Comparison of ENCODE assay signal across 1 cellular context in genomic region chr3:154132777-154133375, GRCh38.
A peak's percentile ranks its signal among the peaks of the same experiment; 100 is the strongest.
TF ChIP-seq lines count a peak whose summit lies in the region.

No MANE protein-coding gene starts in this region.

TF ChIP-seq in HEK293, 187 proteins besides CTCF, POLR2A, EP300 and RAD21 (continued from another document and continues in another):
- TF ChIP-seq, protein P1, sequence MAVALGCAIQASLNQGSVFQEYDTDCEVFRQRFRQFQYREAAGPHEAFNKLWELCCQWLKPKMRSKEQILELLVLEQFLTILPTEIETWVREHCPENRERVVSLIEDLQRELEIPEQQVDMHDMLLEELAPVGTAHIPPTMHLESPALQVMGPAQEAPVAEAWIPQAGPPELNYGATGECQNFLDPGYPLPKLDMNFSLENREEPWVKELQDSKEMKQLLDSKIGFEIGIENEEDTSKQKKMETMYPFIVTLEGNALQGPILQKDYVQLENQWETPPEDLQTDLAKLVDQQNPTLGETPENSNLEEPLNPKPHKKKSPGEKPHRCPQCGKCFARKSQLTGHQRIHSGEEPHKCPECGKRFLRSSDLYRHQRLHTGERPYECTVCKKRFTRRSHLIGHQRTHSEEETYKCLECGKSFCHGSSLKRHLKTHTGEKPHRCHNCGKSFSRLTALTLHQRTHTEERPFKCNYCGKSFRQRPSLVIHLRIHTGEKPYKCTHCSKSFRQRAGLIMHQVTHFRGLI (tag by site-specific recombination; IDR thresholded peaks at IDR 0.05), result 0 out of 2 replicates have a peak, but pooled peaks have one; percentile 41
- no peak for TF ChIP-seq ZNF121 (tag by site-specific recombination; IDR thresholded peaks at IDR 0.05)
- TF ChIP-seq ZNF341 (tag by site-specific recombination; IDR thresholded peaks at IDR 0.05; ENCODE audit: low read depth), result no peak
- peak; percentile 82 for TF ChIP-seq ZSCAN30 (tag by site-specific recombination; IDR thresholded peaks at IDR 0.05)
- no peak for TF ChIP-seq ZNF239 (tag by site-specific recombination; IDR thresholded peaks at IDR 0.05)
- TF ChIP-seq, protein P2, sequence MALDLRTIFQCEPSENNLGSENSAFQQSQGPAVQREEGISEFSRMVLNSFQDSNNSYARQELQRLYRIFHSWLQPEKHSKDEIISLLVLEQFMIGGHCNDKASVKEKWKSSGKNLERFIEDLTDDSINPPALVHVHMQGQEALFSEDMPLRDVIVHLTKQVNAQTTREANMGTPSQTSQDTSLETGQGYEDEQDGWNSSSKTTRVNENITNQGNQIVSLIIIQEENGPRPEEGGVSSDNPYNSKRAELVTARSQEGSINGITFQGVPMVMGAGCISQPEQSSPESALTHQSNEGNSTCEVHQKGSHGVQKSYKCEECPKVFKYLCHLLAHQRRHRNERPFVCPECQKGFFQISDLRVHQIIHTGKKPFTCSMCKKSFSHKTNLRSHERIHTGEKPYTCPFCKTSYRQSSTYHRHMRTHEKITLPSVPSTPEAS (tag by site-specific recombination; IDR thresholded peaks at IDR 0.05), result no peak
- TF ChIP-seq ZNF302 (tag by site-specific recombination; IDR thresholded peaks at IDR 0.05; ENCODE audit: low read depth), result no peak
- TF ChIP-seq, protein P3, sequence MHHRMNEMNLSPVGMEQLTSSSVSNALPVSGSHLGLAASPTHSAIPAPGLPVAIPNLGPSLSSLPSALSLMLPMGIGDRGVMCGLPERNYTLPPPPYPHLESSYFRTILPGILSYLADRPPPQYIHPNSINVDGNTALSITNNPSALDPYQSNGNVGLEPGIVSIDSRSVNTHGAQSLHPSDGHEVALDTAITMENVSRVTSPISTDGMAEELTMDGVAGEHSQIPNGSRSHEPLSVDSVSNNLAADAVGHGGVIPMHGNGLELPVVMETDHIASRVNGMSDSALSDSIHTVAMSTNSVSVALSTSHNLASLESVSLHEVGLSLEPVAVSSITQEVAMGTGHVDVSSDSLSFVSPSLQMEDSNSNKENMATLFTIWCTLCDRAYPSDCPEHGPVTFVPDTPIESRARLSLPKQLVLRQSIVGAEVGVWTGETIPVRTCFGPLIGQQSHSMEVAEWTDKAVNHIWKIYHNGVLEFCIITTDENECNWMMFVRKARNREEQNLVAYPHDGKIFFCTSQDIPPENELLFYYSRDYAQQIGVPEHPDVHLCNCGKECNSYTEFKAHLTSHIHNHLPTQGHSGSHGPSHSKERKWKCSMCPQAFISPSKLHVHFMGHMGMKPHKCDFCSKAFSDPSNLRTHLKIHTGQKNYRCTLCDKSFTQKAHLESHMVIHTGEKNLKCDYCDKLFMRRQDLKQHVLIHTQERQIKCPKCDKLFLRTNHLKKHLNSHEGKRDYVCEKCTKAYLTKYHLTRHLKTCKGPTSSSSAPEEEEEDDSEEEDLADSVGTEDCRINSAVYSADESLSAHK (tag by site-specific recombination; IDR thresholded peaks at IDR 0.05), result peak; percentile 74
- TF ChIP-seq ZFP37 (tag by site-specific recombination; IDR thresholded peaks at IDR 0.05), result no peak
- TF ChIP-seq ZNF704 (tag by site-specific recombination; IDR thresholded peaks at IDR 0.05), result no peak
- TF ChIP-seq ZNF777 (tag by site-specific recombination; IDR thresholded peaks at IDR 0.05; ENCODE audit: borderline replicate concordance), result no peak
- peak; percentile 39; the same call in 1 of the 2 replicates for TF ChIP-seq ZNF692 (tag by site-specific recombination; IDR thresholded peaks at IDR 0.05)
- no peak for TF ChIP-seq ZNF362 (tag by site-specific recombination; IDR thresholded peaks at IDR 0.05)
- TF ChIP-seq SETDB1 (IDR thresholded peaks at IDR 0.05; ENCODE audit: insufficient read length, low read length), result no peak
- TF ChIP-seq ZBTB48 (tag by site-specific recombination; IDR thresholded peaks at IDR 0.05), result no peak
- peak; percentile 46; the same call in 1 of the 2 replicates for TF ChIP-seq SCRT1 (tag by site-specific recombination; IDR thresholded peaks at IDR 0.05; ENCODE audit: borderline replicate concordance)
- TF ChIP-seq ZNF670 (tag by site-specific recombination; IDR thresholded peaks at IDR 0.05; ENCODE audit: low read depth), result no peak
- TF ChIP-seq, protein P4, sequence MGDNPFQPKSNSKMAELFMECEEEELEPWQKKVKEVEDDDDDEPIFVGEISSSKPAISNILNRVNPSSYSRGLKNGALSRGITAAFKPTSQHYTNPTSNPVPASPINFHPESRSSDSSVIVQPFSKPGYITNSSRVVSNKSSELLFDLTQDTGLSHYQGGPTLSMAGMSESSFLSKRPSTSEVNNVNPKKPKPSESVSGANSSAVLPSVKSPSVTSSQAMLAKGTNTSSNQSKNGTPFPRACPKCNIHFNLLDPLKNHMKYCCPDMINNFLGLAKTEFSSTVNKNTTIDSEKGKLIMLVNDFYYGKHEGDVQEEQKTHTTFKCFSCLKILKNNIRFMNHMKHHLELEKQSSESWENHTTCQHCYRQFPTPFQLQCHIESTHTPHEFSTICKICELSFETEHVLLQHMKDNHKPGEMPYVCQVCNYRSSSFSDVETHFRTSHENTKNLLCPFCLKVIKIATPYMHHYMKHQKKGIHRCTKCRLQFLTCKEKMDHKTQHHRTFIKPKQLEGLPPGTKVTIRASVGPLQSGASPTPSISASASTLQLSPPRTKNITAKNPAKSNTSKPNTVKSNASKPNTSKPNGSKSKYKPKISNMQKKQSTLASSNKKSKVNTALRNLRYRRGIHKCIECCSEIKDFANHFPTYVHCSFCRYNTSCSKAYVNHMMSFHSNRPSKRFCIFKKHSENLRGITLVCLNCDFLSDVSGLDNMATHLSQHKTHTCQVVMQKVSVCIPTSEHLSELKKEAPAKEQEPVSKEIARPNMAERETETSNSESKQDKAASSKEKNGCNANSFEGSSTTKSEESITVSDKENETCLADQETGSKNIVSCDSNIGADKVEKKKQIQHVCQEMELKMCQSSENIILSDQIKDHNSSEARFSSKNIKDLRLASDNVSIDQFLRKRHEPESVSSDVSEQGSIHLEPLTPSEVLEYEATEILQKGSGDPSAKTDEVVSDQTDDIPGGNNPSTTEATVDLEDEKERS (tag by site-specific recombination; IDR thresholded peaks at IDR 0.05), result no peak
- TF ChIP-seq ZNF354C (tag by site-specific recombination; IDR thresholded peaks at IDR 0.05; ENCODE audit: borderline replicate concordance, low read depth), result no peak
- TF ChIP-seq IKZF3 (tag by site-specific recombination; IDR thresholded peaks at IDR 0.05), result peak; percentile 78
- TF ChIP-seq ZNF280C (tag by site-specific recombination; IDR thresholded peaks at IDR 0.05), result no peak
- no peak for TF ChIP-seq REST (tag by site-specific recombination; IDR thresholded peaks at IDR 0.05)
- no peak for TF ChIP-seq ZNF223 (tag by site-specific recombination; IDR thresholded peaks at IDR 0.05)
- no peak for TF ChIP-seq ZBTB6 (tag by site-specific recombination; IDR thresholded peaks at IDR 0.05)
- peak; percentile 84 for TF ChIP-seq ZNF580 (tag by site-specific recombination; IDR thresholded peaks at IDR 0.05)
- no peak for TF ChIP-seq ZNF521 (tag by site-specific recombination; IDR thresholded peaks at IDR 0.05)
- TF ChIP-seq, protein P5, sequence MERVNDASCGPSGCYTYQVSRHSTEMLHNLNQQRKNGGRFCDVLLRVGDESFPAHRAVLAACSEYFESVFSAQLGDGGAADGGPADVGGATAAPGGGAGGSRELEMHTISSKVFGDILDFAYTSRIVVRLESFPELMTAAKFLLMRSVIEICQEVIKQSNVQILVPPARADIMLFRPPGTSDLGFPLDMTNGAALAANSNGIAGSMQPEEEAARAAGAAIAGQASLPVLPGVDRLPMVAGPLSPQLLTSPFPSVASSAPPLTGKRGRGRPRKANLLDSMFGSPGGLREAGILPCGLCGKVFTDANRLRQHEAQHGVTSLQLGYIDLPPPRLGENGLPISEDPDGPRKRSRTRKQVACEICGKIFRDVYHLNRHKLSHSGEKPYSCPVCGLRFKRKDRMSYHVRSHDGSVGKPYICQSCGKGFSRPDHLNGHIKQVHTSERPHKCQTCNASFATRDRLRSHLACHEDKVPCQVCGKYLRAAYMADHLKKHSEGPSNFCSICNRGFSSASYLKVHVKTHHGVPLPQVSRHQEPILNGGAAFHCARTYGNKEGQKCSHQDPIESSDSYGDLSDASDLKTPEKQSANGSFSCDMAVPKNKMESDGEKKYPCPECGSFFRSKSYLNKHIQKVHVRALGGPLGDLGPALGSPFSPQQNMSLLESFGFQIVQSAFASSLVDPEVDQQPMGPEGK (tag by site-specific recombination; IDR thresholded peaks at IDR 0.05), result no peak
- TF ChIP-seq, protein P6, sequence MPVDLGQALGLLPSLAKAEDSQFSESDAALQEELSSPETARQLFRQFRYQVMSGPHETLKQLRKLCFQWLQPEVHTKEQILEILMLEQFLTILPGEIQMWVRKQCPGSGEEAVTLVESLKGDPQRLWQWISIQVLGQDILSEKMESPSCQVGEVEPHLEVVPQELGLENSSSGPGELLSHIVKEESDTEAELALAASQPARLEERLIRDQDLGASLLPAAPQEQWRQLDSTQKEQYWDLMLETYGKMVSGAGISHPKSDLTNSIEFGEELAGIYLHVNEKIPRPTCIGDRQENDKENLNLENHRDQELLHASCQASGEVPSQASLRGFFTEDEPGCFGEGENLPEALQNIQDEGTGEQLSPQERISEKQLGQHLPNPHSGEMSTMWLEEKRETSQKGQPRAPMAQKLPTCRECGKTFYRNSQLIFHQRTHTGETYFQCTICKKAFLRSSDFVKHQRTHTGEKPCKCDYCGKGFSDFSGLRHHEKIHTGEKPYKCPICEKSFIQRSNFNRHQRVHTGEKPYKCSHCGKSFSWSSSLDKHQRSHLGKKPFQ (tag by site-specific recombination; IDR thresholded peaks at IDR 0.05), result 0 out of 2 replicates have a peak, but pooled peaks have one; percentile 45
